In genomic region chr10:101356132-101356531, GRCh38 we compare ENCODE assay signal across 17 cellular contexts.
"Had no signal": no experiment of that assay in that cellular context is flagged by ENCODE, and none has a peak within 500 bp of the region (broad histone marks: within the 10 kb centered on the region; RNA-seq: fewer than 3 reads in every experiment).

No MANE protein-coding gene starts in this region.

- H3K27me3 ChIP-seq: thyroid gland had no signal

- H2AFZ ChIP-seq: parathyroid adenoma had no signal

- H3K4me3 Mint-ChIP-seq: activated CD4-positive, alpha-beta T cell treated with anti-CD3 and anti-CD28 coated beads, Interleukin-2, amount 10 ng/mL, durations not matched to agents 24 days and 14 days; endodermal cell had no signal

- H3K9me3 Mint-ChIP-seq: activated CD8-positive, alpha-beta T cell treated with anti-CD3 and anti-CD28 coated beads for 36 hours; activated naive CD4-positive, alpha-beta T cell treated with anti-CD3 and anti-CD28 coated beads, Interleukin-2, amount 50 U/mL, for 24 hours; activated T-cell treated with anti-CD3 and anti-CD28 coated beads, Interleukin-2, amount 50 U/mL, for 4 hours; endodermal cell had no signal

- H3K4me3 ChIP-seq: thyroid gland had no signal

- H3K9ac ChIP-seq: parathyroid adenoma had no signal

- H3K27ac Mint-ChIP-seq: activated CD4-positive, alpha-beta T cell treated with anti-CD3 and anti-CD28 coated beads, Interleukin-2, amount 10 ng/mL, durations not matched to agents 24 days and 14 days; activated CD8-positive, alpha-beta T cell treated with anti-CD3 and anti-CD28 coated beads for 36 hours; activated naive CD4-positive, alpha-beta T cell treated with anti-CD3 and anti-CD28 coated beads, Interleukin-2, amount 50 U/mL, for 24 hours; endodermal cell had no signal

- H3K9me3 ChIP-seq: thyroid gland had no signal

- H3K36me3 ChIP-seq: thyroid gland had no signal

- DNase-seq: activated CD4-positive, alpha-beta T cell treated with anti-CD3 and anti-CD28 coated beads, Interleukin-2, amount 10 ng/mL, durations not matched to agents 24 days and 14 days; activated CD8-positive, alpha-beta T cell treated with anti-CD3 and anti-CD28 coated beads for 36 hours; activated effector memory CD4-positive, alpha-beta T cell treated with anti-CD3 and anti-CD28 coated beads, Interleukin-2, amount 50 U/mL, for 16 hours; activated T-cell treated with anti-CD3 and anti-CD28 coated beads, Interleukin-2, amount 50 U/mL, for 4 hours; caudate nucleus; endodermal cell; foreskin melanocyte; glutamatergic neuron; kidney; stimulated activated CD8-positive, alpha-beta memory T cell treated with anti-CD3 and anti-CD28 coated beads, Interleukin-4, amount 100 ng/mL, for 48 hours; stimulated activated naive CD4-positive, alpha-beta T cell; T1000; thyroid gland had no signal

- H3K27ac ChIP-seq: epithelial cell of prostate, parathyroid adenoma, thyroid gland had no signal

- H3K27me3 Mint-ChIP-seq: activated naive CD4-positive, alpha-beta T cell treated with anti-CD3 and anti-CD28 coated beads, Interleukin-2, amount 50 U/mL, for 24 hours had no signal

- ATAC-seq: activated CD8-positive, alpha-beta T cell treated with anti-CD3 and anti-CD28 coated beads for 36 hours; activated T-cell treated with anti-CD3 and anti-CD28 coated beads, Interleukin-2, amount 50 U/mL, for 4 hours; left lobe of liver had no signal
